Comparison of ENCODE assay signal across 23 cellular contexts in genomic region chr19:15575406-15575805, GRCh38. TPM values are rescaled to one million over a fixed set of nuclear protein-coding genes. Genes with fewer than 3 reads are reported as not detected.
DNase-seq lines count a peak whose midpoint lies in the region; ATAC-seq, FAIRE-seq and TF ChIP-seq lines count a peak whose summit lies in the region.
"Had no signal": no experiment of that assay in that cellular context is flagged by ENCODE, and none has a peak within 500 bp of the region (broad histone marks: within the 10 kb centered on the region; RNA-seq: fewer than 3 reads in every experiment).

No MANE protein-coding gene starts in this region.

- H3K79me2 ChIP-seq in HepG2 (ENCODE audit: insufficient read depth, low read length) = no peaks in the 10 kb centered on the region

- CTCF ChIA-PET in HepG2 (lab: Yijun Ruan, JAX; ENCODE audit: low intra/inter-chr PET ratio, low total read pairs) = no interaction called here

- H3K9ac ChIP-seq in HepG2 (ENCODE audit: insufficient read depth, low read depth, low read length) = no peak overlapping the region

- DNase-seq in activated CD8-positive, alpha-beta memory T cell treated with anti-CD3 and anti-CD28 coated beads, Interleukin-2, amount 50 U/mL, for 48 hours = peak; percentile 36
- no peak for DNase-seq in activated CD8-positive, alpha-beta memory T cell treated with anti-CD3 and anti-CD28 coated beads, Interleukin-2, amount 50 U/mL, for 4 hours
- DNase-seq in right lobe of liver (peak in 2 of 3 donors; percentile 13 to 20), HepG2 (ENCODE audit: low spot score) (no peak), mesenteric fat pad (ENCODE audit: low spot score) (peak; percentile 55), testis (peak; percentile 2), DMS79 treated with DMSO at 0.1 percent for 48 hours (lab: John Stamatoyannopoulos, UW) (no peak), gastrocnemius medialis (no peak)
- DNase-seq: C1 segment of cervical spinal cord; Calu3; CD4-positive, alpha-beta memory T cell; COR-L47; DMS53; DND-41; H9 had no signal

- no peak for FAIRE-seq in HepG2 (lab: Jason Lieb, UNC)
- FAIRE-seq: G401.6, GM19239 had no signal

- H3K27me3 ChIP-seq in right lobe of liver (no peaks in the 10 kb centered on the region), HepG2 (ENCODE audit: control insufficient read depth in 1 of 2, insufficient read depth in 2 of 2, low read length in 2 of 2) (no peaks in the 10 kb centered on the region), testis (no peaks in the 10 kb centered on the region), gastrocnemius medialis (peaks cover 0 to 7% (median 4%) of the 10 kb centered on the region in 3 donors)

- 58% methylated on average over 3 of the region's 6 CpGs for WGBS in right lobe of liver (ENCODE audit: insufficient coverage, low coverage, low lambda C conversion rate, missing lambda C conversion rate)
- WGBS in HepG2 (ENCODE audit: low lambda C conversion rate) = 9% methylated on average over 3 of the region's 6 CpGs
- WGBS in testis, 2 donors = 70 to 82% methylated on average over 5 to 6 of the region's 6 CpGs

- H3K9me3 ChIP-seq in right lobe of liver (no peaks in the 10 kb centered on the region), HepG2 (ENCODE audit: low read length) (no peaks in the 10 kb centered on the region), testis (no peaks in the 10 kb centered on the region), gastrocnemius medialis (no peaks in the 10 kb centered on the region)

- intact Hi-C loops in right lobe of liver (cut with DNase I) (no loop called here), HepG2 (cut with micrococcal nuclease; ENCODE audit: unreplicated experiment) (no loop called here), testis (cut with DNase I; ENCODE audit: low total_unique reads) (no loop called here), gastrocnemius medialis (cut with DNase I; ENCODE audit: low total_unique reads) (no loop called here)

- BruUV-seq in HepG2 (replicated peaks; lab: Mats Ljungman, UMichigan) = no TSS peak

- no peak overlapping the region for H3K4me3 ChIP-seq in right lobe of liver
- H3K4me3 ChIP-seq in HepG2 (replicated peaks in 1 of 3; ENCODE audit: insufficient read depth in 1 of 3, low read depth in 2 of 3, low read length in 3 of 3) = no peak overlapping the region
- H3K4me3 ChIP-seq in testis = no peak overlapping the region
- no peak overlapping the region for H3K4me3 ChIP-seq in gastrocnemius medialis
- H3K4me3 ChIP-seq: GM23338 had no signal

- no peaks in the 10 kb centered on the region for H3K36me3 ChIP-seq in right lobe of liver
- no peaks in the 10 kb centered on the region for H3K36me3 ChIP-seq in HepG2 (replicated peaks in 1 of 2; ENCODE audit: control insufficient read depth in 1 of 2, insufficient read depth in 2 of 2, low read length in 2 of 2)
- H3K36me3 ChIP-seq in testis (ENCODE audit: low read depth, missing control alignments) = no peaks in the 10 kb centered on the region
- H3K36me3 ChIP-seq in gastrocnemius medialis = no peaks in the 10 kb centered on the region

- no peak for TF ChIP-seq RAD21 in HepG2 (CRISPR knock-in tag; IDR thresholded peaks at IDR 0.05)

- H4K20me1 ChIP-seq in HepG2 (ENCODE audit: insufficient read depth, low read length) = no peaks in the 10 kb centered on the region

- POLR2A ChIA-PET in HepG2 (lab: Yijun Ruan, JAX) = no interaction called here

- TF ChIP-seq CTCF in right lobe of liver (IDR thresholded peaks at IDR 0.05) = no peak
- TF ChIP-seq CTCF in HepG2 (CRISPR knock-in tag; IDR thresholded peaks at IDR 0.05) = no peak
- no peak for TF ChIP-seq CTCF in testis (IDR thresholded peaks at IDR 0.05)
- TF ChIP-seq CTCF in gastrocnemius medialis (IDR thresholded peaks at IDR 0.05 in 4 of 5, conservative IDR thresholded peaks at IDR 0.05 in 1 of 5) = no peak

- no peak overlapping the region for H3K27ac ChIP-seq in right lobe of liver
- no peak overlapping the region for H3K27ac ChIP-seq in HepG2 (ENCODE audit: extremely low read length, insufficient read depth, low read length)
- H3K27ac ChIP-seq in testis = no peak overlapping the region
- no peak overlapping the region for H3K27ac ChIP-seq in gastrocnemius medialis

- in situ Hi-C loops in HepG2 (cut with HindIII; ENCODE audit: extremely low pct_ligation_motif_present, low pct_unique_long_range_greater_than_20kb) (no loop called here), gastrocnemius medialis (cut with MboI; ENCODE audit: low sequenced_read_pairs in 4 of 4) (loop anchor here in 3 of 4 donors (25.0 kb wide), 2 partner anchors 587 to 612 kb away; partner anchors contain the start of genes AP1M1 (in 2 of the 3), FAM32A (in 2 of the 3) and CIB3 (in 1 of the 3))

- no peak overlapping the region for H3K4me2 ChIP-seq in HepG2 (ENCODE audit: low read depth, low read length)
- H3K4me2 ChIP-seq: GM23338 had no signal

- TF ChIP-seq POLR2A in right lobe of liver (IDR thresholded peaks at IDR 0.05) (no peak), HepG2 (IDR thresholded peaks at IDR 0.05; ENCODE audit: insufficient read depth in 1 of 2, low read depth in 2 of 2, low read length in 2 of 2) (no peak), testis (IDR thresholded peaks at IDR 0.05) (no peak), gastrocnemius medialis (IDR thresholded peaks at IDR 0.05) (no peak)

- H3K4me1 ChIP-seq in right lobe of liver (no peaks in the 10 kb centered on the region), HepG2 (ENCODE audit: insufficient read depth, low read length) (0 out of 2 replicates have a peak, but pooled peaks cover 6% of the 10 kb centered on the region), testis (no peaks in the 10 kb centered on the region), gastrocnemius medialis (no peaks in the 10 kb centered on the region)

- no peak for TF ChIP-seq EP300 in HepG2 (IDR thresholded peaks at IDR 0.05; ENCODE audit: low read depth in 2 of 2, low read length in 2 of 2)
- TF ChIP-seq EP300 in HepG2 (CRISPR knock-in tag; IDR thresholded peaks at IDR 0.05; ENCODE audit: borderline replicate concordance) = no peak

- no peak overlapping the region for H2AFZ ChIP-seq in HepG2 (ENCODE audit: low read length)
- H2AFZ ChIP-seq: GM23338 had no signal

- ATAC-seq in right lobe of liver (no peak), HepG2 (no peak), gastrocnemius medialis (no peak)
- ATAC-seq: GM23338, HCT116 had no signal

TF ChIP-seq in HepG2, 621 proteins besides CTCF, POLR2A, EP300 and RAD21 (continues in another document):
- no peak for TF ChIP-seq ARID2 (CRISPR knock-in tag; IDR thresholded peaks at IDR 0.05; ENCODE audit: borderline replicate concordance)
- TF ChIP-seq ZNF326 (CRISPR knock-in tag; IDR thresholded peaks at IDR 0.05; ENCODE audit: borderline replicate concordance) = no peak
- TF ChIP-seq EEA1 (CRISPR knock-in tag; IDR thresholded peaks at IDR 0.05; ENCODE audit: borderline replicate concordance) = no peak
- TF ChIP-seq KLF6 (CRISPR knock-in tag; IDR thresholded peaks at IDR 0.05) = no peak
- TF ChIP-seq SP1 (IDR thresholded peaks at IDR 0.05) = no peak
- TF ChIP-seq SP1 (CRISPR knock-in tag; IDR thresholded peaks at IDR 0.05) = no peak
- TF ChIP-seq RAD51 (IDR thresholded peaks at IDR 0.05; ENCODE audit: borderline replicate concordance) = no peak
- TF ChIP-seq FOXJ3 (CRISPR knock-in tag; IDR thresholded peaks at IDR 0.05; ENCODE audit: borderline replicate concordance) = no peak
- no peak for TF ChIP-seq ZSCAN31 (CRISPR knock-in tag; IDR thresholded peaks at IDR 0.05; ENCODE audit: low read depth)
- no peak for TF ChIP-seq PHB2 (IDR thresholded peaks at IDR 0.05; ENCODE audit: partially characterized antibody)
- TF ChIP-seq, protein P1, sequence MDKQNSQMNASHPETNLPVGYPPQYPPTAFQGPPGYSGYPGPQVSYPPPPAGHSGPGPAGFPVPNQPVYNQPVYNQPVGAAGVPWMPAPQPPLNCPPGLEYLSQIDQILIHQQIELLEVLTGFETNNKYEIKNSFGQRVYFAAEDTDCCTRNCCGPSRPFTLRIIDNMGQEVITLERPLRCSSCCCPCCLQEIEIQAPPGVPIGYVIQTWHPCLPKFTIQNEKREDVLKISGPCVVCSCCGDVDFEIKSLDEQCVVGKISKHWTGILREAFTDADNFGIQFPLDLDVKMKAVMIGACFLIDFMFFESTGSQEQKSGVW (CRISPR knock-in tag; IDR thresholded peaks at IDR 0.05; ENCODE audit: borderline replicate concordance) = no peak
- no peak for TF ChIP-seq ZNF546 (CRISPR knock-in tag; conservative IDR thresholded peaks at IDR 0.05)

RNA-seq across cellular contexts. Expression of gene CYP4F8, which starts 39.6 kb away (rescaled TPM):
- total RNA-seq in right lobe of liver (not detected), HepG2 (2016; rRNA removed; fragmentation: Illumina TruSeq; extraction: Trizol) (not detected in 2 replicates), mesenteric fat pad (not detected), testis (under 1 TPM; 0.31 to 0.71 TPM), gastrocnemius medialis (not detected)
- not detected in 2 replicates for total RNA-seq in HepG2 (2016; cell fraction: cytosol; rRNA removed; fragmentation: Illumina TruSeq; extraction: Trizol; ENCODE audit: low read depth)
- not detected in 2 replicates for total RNA-seq in HepG2 (2016; cell fraction: insoluble cytoplasmic fraction; rRNA removed; fragmentation: Illumina TruSeq; extraction: Trizol)
- not detected in 2 replicates for total RNA-seq in HepG2 (2016; cell fraction: membrane; rRNA removed; fragmentation: Illumina TruSeq; extraction: Trizol)
- total RNA-seq in HepG2 (2016; cell fraction: nucleus; rRNA removed; fragmentation: Illumina TruSeq; extraction: Trizol) = not detected in 2 replicates
- polyA plus RNA-seq in HepG2 (2011; rRNA removed) (not detected in 2 replicates), testis (ENCODE audit: insufficient read depth, low read depth, low replicate concordance) (0.17 TPM)
- not detected in 2 replicates for polyA plus RNA-seq in HepG2 (2011; cell fraction: cytosol; rRNA removed)
- polyA plus RNA-seq in HepG2 (2011; cell fraction: nucleus; rRNA removed) = not detected in 2 replicates
- not detected in 2 replicates for polyA plus RNA-seq in HepG2 (2012)
- polyA plus RNA-seq in HepG2 (2016; cell fraction: cytosol; fragmentation: Illumina TruSeq; extraction: Trizol; ENCODE audit: low read depth) = not detected in 2 replicates
- not detected in 2 replicates for polyA plus RNA-seq in HepG2 (2016; cell fraction: insoluble cytoplasmic fraction; fragmentation: Illumina TruSeq; extraction: Trizol; ENCODE audit: low read depth)
- not detected in 2 replicates for polyA plus RNA-seq in HepG2 (2016; cell fraction: membrane; fragmentation: Illumina TruSeq; extraction: Trizol; ENCODE audit: low read depth)
- not detected in 2 replicates for polyA plus RNA-seq in HepG2 (2016; cell fraction: nucleus; fragmentation: Illumina TruSeq; extraction: Trizol; ENCODE audit: insufficient read depth, low read depth)
- not detected in 2 replicates for polyA minus RNA-seq in HepG2 (2011; rRNA and poly(A)+ RNA removed; ENCODE audit: low replicate concordance)
- not detected in 2 replicates for polyA minus RNA-seq in HepG2 (2011; cell fraction: cytosol; rRNA and poly(A)+ RNA removed)
- not detected in 2 replicates for polyA minus RNA-seq in HepG2 (2011; cell fraction: nucleus; rRNA and poly(A)+ RNA removed)
- total RNA-seq: A172; A673; Calu3; CD4-positive, alpha-beta memory T cell; GM23338; H4; H9 had no signal
- polyA plus RNA-seq: BJ; CD4-positive, alpha-beta memory T cell; GM23338 had no signal

Comparison
In these comparisons a context has a peak if more than half of its experiments do, and no peak if none do; other contexts are left out.
1. DNase-seq: peak in activated CD8-positive, alpha-beta memory T cell treated with anti-CD3 and anti-CD28 coated beads, Interleukin-2, amount 50 U/mL, for 48 hours (single experiment), right lobe of liver (2 of 3), mesenteric fat pad (single experiment) and testis (single experiment); none in activated CD8-positive, alpha-beta memory T cell treated with anti-CD3 and anti-CD28 coated beads, Interleukin-2, amount 50 U/mL, for 4 hours (single experiment), HepG2 (single experiment), DMS79 treated with DMSO at 0.1 percent for 48 hours (single experiment) and gastrocnemius medialis (0 of 2).